In genomic region chr9:37908283-37908682, GRCh38 we compare ENCODE assay signal across 15 cellular contexts. TPM values are rescaled to one million over a fixed set of nuclear protein-coding genes. Genes with fewer than 3 reads are reported as not detected.
DNase-seq lines count a peak whose midpoint lies in the region; ATAC-seq and TF ChIP-seq lines count a peak whose summit lies in the region.
"Had no signal": no experiment of that assay in that cellular context is flagged by ENCODE, and none has a peak within 500 bp of the region (broad histone marks: within the 10 kb centered on the region; RNA-seq: fewer than 3 reads in every experiment).

No MANE protein-coding gene starts in this region.

- CTCF ChIA-PET in PC-9 (lab: Charles Lee), result interaction anchor here (0.6 kb wide), 1 partner anchor 420 kb away, joined by 3 read pairs; no protein-coding TSS in a partner anchor

- no peak overlapping the region for H2AFZ ChIP-seq in PC-9
- no peak overlapping the region for H2AFZ ChIP-seq in MM.1S (ENCODE audit: low read length)

- POLR2A ChIA-PET in PC-9 (lab: Charles Lee; ENCODE audit: unreplicated experiment), result no interaction called here

- H3K9me2 ChIP-seq in PC-9 (ENCODE audit: insufficient read depth) (no peaks in the 10 kb centered on the region), MM.1S (replicated peaks; ENCODE audit: insufficient read depth, low read length) (no peaks in the 10 kb centered on the region)

- H3K36me3 ChIP-seq in cardiac muscle cell (no peaks in the 10 kb centered on the region), PC-9 (ENCODE audit: low read depth) (no peaks in the 10 kb centered on the region), left lung (no peaks in the 10 kb centered on the region), MM.1S (replicated peaks; ENCODE audit: insufficient read depth, low read length) (no peaks in the 10 kb centered on the region)
- H3K36me3 ChIP-seq: SJCRH30 had no signal

- H3K4me3 ChIP-seq in cardiac muscle cell, result no peak overlapping the region
- H3K4me3 ChIP-seq in PC-9, result no peak overlapping the region
- H3K4me3 ChIP-seq in left lung, result no peak overlapping the region
- no peak overlapping the region for H3K4me3 ChIP-seq in MM.1S (ENCODE audit: low read length)
- H3K4me3 ChIP-seq: SJCRH30 had no signal

- intact Hi-C loops in cardiac septum (cut with DNase I), result loop anchor here (10.0 kb wide), 1 partner anchor 423 kb away; the partner anchor contains the start of gene POLR1E
- intact Hi-C loops in PC-9 (cut with micrococcal nuclease; ENCODE audit: unreplicated experiment), result loop anchor here (10.0 kb wide), 1 partner anchor 423 kb away; the partner anchor contains the start of gene POLR1E
- intact Hi-C loops in left lung (cut with DNase I), result no loop called here

- H3K27ac ChIP-seq in cardiac muscle cell, result no peak overlapping the region
- H3K27ac ChIP-seq in PC-9, result peak overlapping the region; percentile 51
- H3K27ac ChIP-seq in left lung, result peak overlapping the region; percentile 15 to 86
- H3K27ac ChIP-seq in MM.1S (ENCODE audit: low read length), result no peak overlapping the region
- H3K27ac ChIP-seq: C4-2B, SJCRH30 had no signal

- DNase-seq in cardiac muscle cell (ENCODE audit: low read depth in 1 of 2, low spot score in 1 of 2) (peak; percentile 64 to 73), cardiac septum (ENCODE audit: low spot score) (no peak), PC-9 (peak in 1 of 2 experiments; percentile 42), left lung (no peak), NCI-H1092 treated with DMSO at 0.1 percent for 48 hours (lab: John Stamatoyannopoulos, UW) (no peak), MM.1S (no peak)
- peak; percentile 2 for DNase-seq in stimulated activated CD8-positive, alpha-beta memory T cell treated with anti-CD3 and anti-CD28 coated beads, Interleukin-4, amount 100 ng/mL, for 48 hours
- DNase-seq: 8988T, DMS153, NCI-H1436 treated with DMSO at 0.1 percent for 48 hours, NCI-H2029 treated with DMSO at 0.1 percent for 48 hours, NCI-H748 treated with DMSO at 0.1 percent for 48 hours, SJCRH30 had no signal

- no peaks in the 10 kb centered on the region for H4K20me1 ChIP-seq in PC-9 (ENCODE audit: insufficient read depth)
- H4K20me1 ChIP-seq in MM.1S (ENCODE audit: insufficient read depth, low read length), result no peaks in the 10 kb centered on the region

- H3K79me2 ChIP-seq in PC-9 (ENCODE audit: low read depth) (peaks cover 1% of the 10 kb centered on the region; the same call in 1 of the 2 replicates), MM.1S (ENCODE audit: low read length) (peaks cover 3% of the 10 kb centered on the region)

- TF ChIP-seq CTCF in cardiac muscle cell (IDR thresholded peaks at IDR 0.05; ENCODE audit: low read depth, low read length) (no peak), PC-9 (conservative IDR thresholded peaks at IDR 0.05) (no peak), left lung (IDR thresholded peaks at IDR 0.05) (no peak), MM.1S (IDR thresholded peaks at IDR 0.05; ENCODE audit: low read length) (no peak)

- ATAC-seq in left lung, result peak; percentile 2
- ATAC-seq in HG02678 (IDR thresholded peaks at IDR 0.05; ENCODE audit: unreplicated experiment), result no peak

- H3K27me3 ChIP-seq in cardiac muscle cell, result no peaks in the 10 kb centered on the region
- H3K27me3 ChIP-seq in PC-9 (ENCODE audit: insufficient read depth, low read depth), result no peaks in the 10 kb centered on the region
- no peaks in the 10 kb centered on the region for H3K27me3 ChIP-seq in left lung
- H3K27me3 ChIP-seq in MM.1S (replicated peaks; ENCODE audit: insufficient read depth, low read length), result no peaks in the 10 kb centered on the region
- H3K27me3 ChIP-seq: SJCRH30 had no signal

- H3F3A ChIP-seq in PC-9 (ENCODE audit: insufficient read depth, low read depth) (peaks cover 21% of the 10 kb centered on the region; the same call in 1 of the 2 replicates), MM.1S (ENCODE audit: insufficient read depth, low read length) (peaks cover 15% of the 10 kb centered on the region)

- no peak overlapping the region for H3K9ac ChIP-seq in MM.1S (ENCODE audit: low read length)

- peak overlapping the region; percentile 36; the same call in 1 of the 2 replicates for H3K4me2 ChIP-seq in PC-9
- no peak overlapping the region for H3K4me2 ChIP-seq in MM.1S (ENCODE audit: low read depth, low read length)

- no TSS peak for BruUV-seq in PC-9 (replicated peaks; lab: Mats Ljungman, UMichigan)

- no peaks in the 10 kb centered on the region for H3K9me3 ChIP-seq in cardiac muscle cell (ENCODE audit: low read depth)
- H3K9me3 ChIP-seq in PC-9 (ENCODE audit: insufficient read depth, low read depth), result no peaks in the 10 kb centered on the region
- no peaks in the 10 kb centered on the region for H3K9me3 ChIP-seq in left lung
- H3K9me3 ChIP-seq in MM.1S (replicated peaks; ENCODE audit: insufficient read depth, low read length), result no peaks in the 10 kb centered on the region
- H3K9me3 ChIP-seq: SJCRH30 had no signal

- H3K4me1 ChIP-seq in cardiac muscle cell (ENCODE audit: low read depth) (peaks cover 10% of the 10 kb centered on the region), PC-9 (replicated peaks; ENCODE audit: insufficient read depth) (peaks cover 19% of the 10 kb centered on the region), left lung (peaks cover 6 to 52% of the 10 kb centered on the region in 2 donors), MM.1S (ENCODE audit: low read length) (no peaks in the 10 kb centered on the region)

RNA-seq across cellular contexts. Expression of gene SLC25A51, which starts 4.4 kb away (rescaled TPM):
- total RNA-seq in cardiac muscle cell, result 17.0 and 21.1 TPM in 2 replicates
- 13.0 and 14.1 TPM in 2 replicates for polyA plus RNA-seq in cardiac muscle cell
- 29.0 TPM for total RNA-seq in cardiac septum
- 12.7 and 14.9 TPM in 2 replicates for total RNA-seq in PC-9 (2021)
- 10 to 100 TPM; 30.8 to 39.9 TPM for total RNA-seq in left lung

Comparison
In these comparisons a context has a peak if more than half of its experiments do, and no peak if none do; other contexts are left out.
1. DNase-seq: peak in cardiac muscle cell (2 of 2) and stimulated activated CD8-positive, alpha-beta memory T cell treated with anti-CD3 and anti-CD28 coated beads, Interleukin-4, amount 100 ng/mL, for 48 hours (single experiment); none in cardiac septum (single experiment), left lung (0 of 2), NCI-H1092 treated with DMSO at 0.1 percent for 48 hours (single experiment) and MM.1S (single experiment).
2. H3K27ac ChIP-seq: peak in PC-9 (single experiment) and left lung (2 of 2); none in cardiac muscle cell (single experiment) and MM.1S (single experiment).
3. intact Hi-C loops: an anchor here in cardiac septum (10.0 kb wide) and PC-9 (10.0 kb wide); none called in left lung.